ENCODE assay signal across 11 cellular contexts in the genomic region with DNA sequence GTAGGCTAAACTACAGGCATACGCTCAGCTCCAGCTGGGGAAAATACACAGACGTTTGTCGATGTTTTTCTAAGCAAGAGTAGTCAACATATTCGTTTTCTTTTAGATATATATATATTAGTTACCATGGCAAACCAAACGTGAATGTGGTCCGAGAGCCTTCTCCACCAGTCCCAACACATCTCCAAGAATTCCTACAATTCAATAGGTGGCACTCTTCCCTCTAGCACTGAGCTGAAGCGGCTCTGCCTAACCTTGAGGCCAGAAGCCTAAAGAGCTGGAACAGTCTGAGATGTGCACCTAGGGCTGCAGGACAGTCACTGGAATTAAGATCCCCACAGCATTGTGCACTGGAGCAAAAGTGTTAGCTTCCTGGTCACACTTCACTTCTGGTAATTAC.
A peak's percentile ranks its signal among the peaks of the same experiment; 100 is the strongest.
DNase-seq lines count a peak whose midpoint lies in the region; ATAC-seq, FAIRE-seq and TF ChIP-seq lines count a peak whose summit lies in the region.
"Had no signal": no experiment of that assay in that cellular context is flagged by ENCODE, and none has a peak within 500 bp of the region (broad histone marks: within the 10 kb centered on the region; RNA-seq: fewer than 3 reads in every experiment).

No MANE protein-coding gene starts in this region.

- no peak for TF ChIP-seq POLR2A in A549 (IDR thresholded peaks at IDR 0.05; ENCODE audit: low read length)

- DNase-seq in A549 (ENCODE audit: low read depth in 1 of 2, low spot score in 1 of 2), result peak in 1 of 2 experiments; percentile 21
- DNase-seq in HFF-Myc (ENCODE audit: extremely low read depth, low read depth), result no peak
- no peak for DNase-seq in keratinocyte (ENCODE audit: low read depth, low spot score)
- no peak for DNase-seq in naive thymus-derived CD8-positive, alpha-beta T cell
- no peak for DNase-seq in stimulated activated effector memory CD8-positive, alpha-beta T cell treated with anti-CD3 and anti-CD28 coated beads, Interleukin-12 subunit alpha, Interleukin-12 subunit beta, amount 100 ng/mL, for 72 hours (ENCODE audit: low spot score in 2 of 2)
- DNase-seq: natural killer cell, tibial artery had no signal

- TF ChIP-seq EP300 in A549 (IDR thresholded peaks at IDR 0.05), result no peak

- no peaks in the 10 kb centered on the region for H3K27me3 Mint-ChIP-seq in naive thymus-derived CD8-positive, alpha-beta T cell

- H3K27ac ChIP-seq in A549 (no peak overlapping the region), VCaP (peak overlapping the region; percentile 70), keratinocyte (ENCODE audit: control insufficient read depth, insufficient read depth, low read length) (no peak overlapping the region)
- H3K27ac ChIP-seq: SJCRH30, tibial artery had no signal

- H3K36me3 Mint-ChIP-seq in naive thymus-derived CD8-positive, alpha-beta T cell, result peaks cover 0 to 35% (median 22%) of the 10 kb centered on the region in 3 donors
- H3K36me3 Mint-ChIP-seq in stimulated activated effector memory CD8-positive, alpha-beta T cell treated with anti-CD3 and anti-CD28 coated beads, Interleukin-12 subunit alpha, Interleukin-12 subunit beta, amount 100 ng/mL, for 72 hours, result peaks cover 7% of the 10 kb centered on the region
- H3K36me3 Mint-ChIP-seq: natural killer cell had no signal

- H3K4me1 ChIP-seq in A549 (no peaks in the 10 kb centered on the region), keratinocyte (ENCODE audit: control insufficient read depth, extremely low read depth, insufficient read depth, low read length) (no peaks in the 10 kb centered on the region)
- H3K4me1 ChIP-seq: SJCRH30, tibial artery had no signal

- H3K9ac ChIP-seq in keratinocyte (ENCODE audit: control insufficient read depth, extremely low read depth, insufficient read depth, low read length), result no peak overlapping the region

- H3K27me3 ChIP-seq in keratinocyte (ENCODE audit: control insufficient read depth, extremely low read depth, insufficient read depth, low read length), result no peaks in the 10 kb centered on the region
- H3K27me3 ChIP-seq: SJCRH30, tibial artery had no signal

- no peaks in the 10 kb centered on the region for H3K4me1 Mint-ChIP-seq in naive thymus-derived CD8-positive, alpha-beta T cell
- no peaks in the 10 kb centered on the region for H3K4me1 Mint-ChIP-seq in stimulated activated effector memory CD8-positive, alpha-beta T cell treated with anti-CD3 and anti-CD28 coated beads, Interleukin-12 subunit alpha, Interleukin-12 subunit beta, amount 100 ng/mL, for 72 hours
- H3K4me1 Mint-ChIP-seq: natural killer cell had no signal

- H3K9me1 ChIP-seq in keratinocyte (ENCODE audit: control insufficient read depth, extremely low read depth, insufficient read depth, low read length), result no peaks in the 10 kb centered on the region

- TF ChIP-seq RAD21 in A549 (conservative IDR thresholded peaks at IDR 0.05 in 1 of 2, IDR thresholded peaks at IDR 0.05 in 1 of 2), result peak; percentile 45 to 53; a peak in 4 of 5 replicates

- TF ChIP-seq CTCF in A549 (IDR thresholded peaks at IDR 0.05) (peak; percentile 26; the same call in 1 of the 3 replicates), HFF-Myc (IDR thresholded peaks at IDR 0.05; ENCODE audit: low read depth, low read length, missing control alignments) (peak; percentile 11), VCaP (conservative IDR thresholded peaks at IDR 0.05) (peak; percentile 83), keratinocyte (optimal IDR thresholded peaks at IDR 0.05 in 1 of 3, IDR thresholded peaks at IDR 0.05 in 1 of 3, conservative IDR thresholded peaks at IDR 0.05 in 1 of 3; ENCODE audit: extremely low read depth in 1 of 3, insufficient read depth in 2 of 3, low read length in 3 of 3) (peak; percentile 17 to 60 (median 25))

- H3K4me2 ChIP-seq in A549, result no peak overlapping the region
- H3K4me2 ChIP-seq in keratinocyte (ENCODE audit: control insufficient read depth, extremely low read depth, insufficient read depth, low read depth, low read length), result no peak overlapping the region

- no peak overlapping the region for H3K27ac Mint-ChIP-seq in naive thymus-derived CD8-positive, alpha-beta T cell
- no peak overlapping the region for H3K27ac Mint-ChIP-seq in stimulated activated effector memory CD8-positive, alpha-beta T cell treated with anti-CD3 and anti-CD28 coated beads, Interleukin-12 subunit alpha, Interleukin-12 subunit beta, amount 100 ng/mL, for 72 hours
- H3K27ac Mint-ChIP-seq: natural killer cell had no signal

- H3K36me3 ChIP-seq in keratinocyte (ENCODE audit: control insufficient read depth in 2 of 2, extremely low read depth in 1 of 2, insufficient read depth in 2 of 2, low read length in 2 of 2), result no peaks in the 10 kb centered on the region
- H3K36me3 ChIP-seq: SJCRH30 had no signal

- peak in 1 of 2 experiments; percentile 86; a peak in 3 of 6 replicates for ATAC-seq in A549
- ATAC-seq in naive thymus-derived CD8-positive, alpha-beta T cell, result no peak
- no peak for ATAC-seq in stimulated activated effector memory CD8-positive, alpha-beta T cell treated with anti-CD3 and anti-CD28 coated beads, Interleukin-12 subunit alpha, Interleukin-12 subunit beta, amount 100 ng/mL, for 72 hours
- ATAC-seq in HG02885 (IDR thresholded peaks at IDR 0.05; ENCODE audit: poor library complexity, unreplicated experiment), result no peak
- ATAC-seq in GM21529 (IDR thresholded peaks at IDR 0.05; ENCODE audit: unreplicated experiment), result no peak

- H4K20me1 ChIP-seq in keratinocyte (ENCODE audit: control insufficient read depth, extremely low read depth, insufficient read depth, low read length), result no peaks in the 10 kb centered on the region

- POLR2A ChIA-PET in A549 (lab: Yijun Ruan, JAX), result no interaction called here
- POLR2A ChIA-PET in naive thymus-derived CD8-positive, alpha-beta T cell (lab: Charles Lee), result no interaction called here

- no peaks in the 10 kb centered on the region for H3K9me3 Mint-ChIP-seq in naive thymus-derived CD8-positive, alpha-beta T cell
- H3K9me3 Mint-ChIP-seq in stimulated activated effector memory CD8-positive, alpha-beta T cell treated with anti-CD3 and anti-CD28 coated beads, Interleukin-12 subunit alpha, Interleukin-12 subunit beta, amount 100 ng/mL, for 72 hours, result no peaks in the 10 kb centered on the region
- H3K9me3 Mint-ChIP-seq: natural killer cell had no signal

- no peaks in the 10 kb centered on the region for H3K79me2 ChIP-seq in keratinocyte (ENCODE audit: control insufficient read depth, insufficient read depth, low read length)

- no peaks in the 10 kb centered on the region for H3K9me3 ChIP-seq in A549
- no peaks in the 10 kb centered on the region for H3K9me3 ChIP-seq in keratinocyte (ENCODE audit: control insufficient read depth, low read depth, low read length)
- H3K9me3 ChIP-seq: SJCRH30, tibial artery had no signal

- FAIRE-seq in A549 (lab: Jason Lieb, UNC) (no peak), keratinocyte (lab: Jason Lieb, UNC) (no peak)

- no peak overlapping the region for H3K4me3 Mint-ChIP-seq in naive thymus-derived CD8-positive, alpha-beta T cell
- H3K4me3 Mint-ChIP-seq in stimulated activated effector memory CD8-positive, alpha-beta T cell treated with anti-CD3 and anti-CD28 coated beads, Interleukin-12 subunit alpha, Interleukin-12 subunit beta, amount 100 ng/mL, for 72 hours, result no peak overlapping the region
- H3K4me3 Mint-ChIP-seq: natural killer cell had no signal

- H3K4me3 ChIP-seq in A549, result no peak overlapping the region
- H3K4me3 ChIP-seq in HFF-Myc (replicated peaks; ENCODE audit: low read depth, low read length), result no peak overlapping the region
- H3K4me3 ChIP-seq in keratinocyte (ENCODE audit: control insufficient read depth in 2 of 3, extremely low read depth in 1 of 3, insufficient read depth in 2 of 3, low read depth in 1 of 3, low read length in 3 of 3), result no peak overlapping the region
- H3K4me3 ChIP-seq: SJCRH30, tibial artery had no signal

- CTCF ChIA-PET in A549 (lab: Yijun Ruan, JAX), result no interaction called here

- dilution Hi-C loops in keratinocyte (cut with MboI; ENCODE audit: extremely low pct_ligation_motif_present, low sequenced_read_pairs), result no loop called here

- WGBS in A549 (ENCODE audit: missing lambda C conversion rate), result 42% methylated on average over 7 of the region's 7 CpGs

- H2AFZ ChIP-seq in keratinocyte (ENCODE audit: control insufficient read depth, low read length), result no peak overlapping the region

TF ChIP-seq in A549, 52 proteins besides CTCF, POLR2A, EP300 and RAD21:
- TF ChIP-seq NFE2L2 (conservative IDR thresholded peaks at IDR 0.05; ENCODE audit: low read length), result no peak
- TF ChIP-seq, protein P1, sequence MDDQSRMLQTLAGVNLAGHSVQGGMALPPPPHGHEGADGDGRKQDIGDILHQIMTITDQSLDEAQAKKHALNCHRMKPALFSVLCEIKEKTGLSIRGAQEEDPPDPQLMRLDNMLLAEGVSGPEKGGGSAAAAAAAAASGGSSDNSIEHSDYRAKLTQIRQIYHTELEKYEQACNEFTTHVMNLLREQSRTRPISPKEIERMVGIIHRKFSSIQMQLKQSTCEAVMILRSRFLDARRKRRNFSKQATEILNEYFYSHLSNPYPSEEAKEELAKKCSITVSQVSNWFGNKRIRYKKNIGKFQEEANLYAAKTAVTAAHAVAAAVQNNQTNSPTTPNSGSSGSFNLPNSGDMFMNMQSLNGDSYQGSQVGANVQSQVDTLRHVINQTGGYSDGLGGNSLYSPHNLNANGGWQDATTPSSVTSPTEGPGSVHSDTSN (IDR thresholded peaks at IDR 0.05), result no peak
- no peak for TF ChIP-seq KDM1A (IDR thresholded peaks at IDR 0.05; ENCODE audit: low read depth)
- no peak for TF ChIP-seq KDM5A (IDR thresholded peaks at IDR 0.05)

Comparison
In these comparisons a context has a peak if more than half of its experiments do, and no peak if none do; other contexts are left out.
1. CTCF ChIP-seq: peak in every context shown above with its lines; median percentile 83 in VCaP; 26 in A549; 25 in keratinocyte; 11 in HFF-Myc.